In the genomic region with DNA sequence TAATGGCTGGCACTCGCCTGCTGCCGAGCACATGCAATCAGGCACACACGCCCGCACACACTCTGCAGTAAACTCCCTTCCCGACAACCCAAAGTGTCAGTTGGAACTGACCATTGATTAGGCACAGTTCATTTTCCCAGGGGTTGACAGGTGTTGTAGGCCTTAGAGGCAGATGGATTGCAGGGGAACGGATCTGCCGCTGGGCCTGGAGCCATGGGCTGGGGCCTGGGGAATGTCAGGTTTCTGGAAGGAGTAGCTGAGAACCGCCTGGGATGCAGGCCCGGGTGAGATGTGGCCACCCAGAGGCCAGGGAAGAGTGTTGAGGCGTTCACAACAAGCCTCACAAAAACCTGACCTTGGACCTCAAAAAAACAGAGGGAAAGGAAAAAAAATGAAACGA, we compare ENCODE assay signal across 1 cellular context.
TF ChIP-seq lines count a peak whose summit lies in the region.

No MANE protein-coding gene starts in this region.

TF ChIP-seq in H1, 55 proteins besides CTCF, POLR2A, EP300 and RAD21 (continued from another document):
- TF ChIP-seq, protein P1, sequence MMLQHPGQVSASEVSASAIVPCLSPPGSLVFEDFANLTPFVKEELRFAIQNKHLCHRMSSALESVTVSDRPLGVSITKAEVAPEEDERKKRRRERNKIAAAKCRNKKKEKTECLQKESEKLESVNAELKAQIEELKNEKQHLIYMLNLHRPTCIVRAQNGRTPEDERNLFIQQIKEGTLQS (IDR thresholded peaks at IDR 0.05; ENCODE audit: insufficient read depth, low read depth, low read length), result no peak
- no peak for TF ChIP-seq FOSL1 (IDR thresholded peaks at IDR 0.05; ENCODE audit: insufficient read depth, low read depth, low read length)
